Comparison of ENCODE assay signal across 1 cellular context in genomic region chr11:32081129-32081641, GRCh38.
TF ChIP-seq lines count a peak whose summit lies in the region.

No MANE protein-coding gene starts in this region.

TF ChIP-seq in H1, 55 proteins besides CTCF, POLR2A, EP300 and RAD21 (continued from another document):
- TF ChIP-seq SIN3A (conservative IDR thresholded peaks at IDR 0.05 in 1 of 2, IDR thresholded peaks at IDR 0.05 in 1 of 2; ENCODE audit: low read depth in 1 of 2, low read length in 2 of 2) (no peak), YY1 (IDR thresholded peaks at IDR 0.05; ENCODE audit: low read depth, low read length) (no peak), CEBPB (IDR thresholded peaks at IDR 0.05; ENCODE audit: low read depth, low read length) (no peak), SP2 (IDR thresholded peaks at IDR 0.05; ENCODE audit: low read length) (no peak), SP4 (IDR thresholded peaks at IDR 0.05; ENCODE audit: low read length) (no peak), BCL11A (IDR thresholded peaks at IDR 0.05; ENCODE audit: low read depth in 2 of 2, low read length in 2 of 2) (no peak), TAF7 (optimal IDR thresholded peaks at IDR 0.05; ENCODE audit: borderline replicate concordance, low read depth, low read length) (no peak), SUZ12 (IDR thresholded peaks at IDR 0.05; ENCODE audit: low read length) (no peak)
